Comparison of ENCODE assay signal across 1 cellular context in genomic region chr4:152634110-152634760, GRCh38.
TF ChIP-seq lines count a peak whose summit lies in the region.

No MANE protein-coding gene starts in this region.

TF ChIP-seq in HepG2, 621 proteins besides CTCF, POLR2A, EP300 and RAD21 (continued from another document):
- TF ChIP-seq RARA (CRISPR knock-in tag; IDR thresholded peaks at IDR 0.05) (peak; percentile 17; the same call in 1 of the 2 replicates), SAP130 (CRISPR knock-in tag; IDR thresholded peaks at IDR 0.05; ENCODE audit: low read depth) (0 out of 2 replicates have a peak, but pooled peaks have one; percentile 13), THAP11 (CRISPR knock-in tag; IDR thresholded peaks at IDR 0.05) (0 out of 2 replicates have a peak, but pooled peaks have one; percentile 26), PPARG (CRISPR knock-in tag; conservative IDR thresholded peaks at IDR 0.05) (no peak), BCL6 (CRISPR knock-in tag; IDR thresholded peaks at IDR 0.05) (peak; percentile 18; the same call in 1 of the 2 replicates), ATF4 (CRISPR knock-in tag; IDR thresholded peaks at IDR 0.05) (peak in 1 of 2 experiments; percentile 97; a peak in 2 of 4 replicates), ZNF709 (CRISPR knock-in tag; IDR thresholded peaks at IDR 0.05) (no peak), FOXK1 (CRISPR knock-in tag; IDR thresholded peaks at IDR 0.05; ENCODE audit: borderline replicate concordance, low read depth) (no peak), ZNF407 (CRISPR knock-in tag; IDR thresholded peaks at IDR 0.05; ENCODE audit: not compliant biosample characterization) (no peak), PRDM4 (CRISPR knock-in tag; IDR thresholded peaks at IDR 0.05; ENCODE audit: borderline replicate concordance) (no peak), ARID5B (CRISPR knock-in tag; IDR thresholded peaks at IDR 0.05) (peak; percentile 52), SOX13 (IDR thresholded peaks at IDR 0.05) (peak; percentile 71), SOX13 (CRISPR knock-in tag; conservative IDR thresholded peaks at IDR 0.05 in 1 of 2, IDR thresholded peaks at IDR 0.05 in 1 of 2) (peak in 1 of 2 experiments; percentile 96; a peak in 2 of 4 replicates), ZNF20 (CRISPR knock-in tag; IDR thresholded peaks at IDR 0.05) (no peak), SOX6 (IDR thresholded peaks at IDR 0.05) (no peak), SOX6 (CRISPR knock-in tag; IDR thresholded peaks at IDR 0.05) (peak; percentile 85), HMG20A (CRISPR knock-in tag; IDR thresholded peaks at IDR 0.05; ENCODE audit: borderline replicate concordance) (peak; percentile 48; the same call in 1 of the 2 replicates), GATAD2A (CRISPR knock-in tag; IDR thresholded peaks at IDR 0.05) (peak; percentile 17; the same call in 1 of the 2 replicates), PITX1 (CRISPR knock-in tag; IDR thresholded peaks at IDR 0.05) (no peak), CEBPB (IDR thresholded peaks at IDR 0.05; ENCODE audit: borderline replicate concordance, low read depth, low read length) (peak; percentile 81), FOXA3 (CRISPR knock-in tag; IDR thresholded peaks at IDR 0.05) (peak; percentile 31; the same call in 1 of the 2 replicates)
- TF ChIP-seq, protein P1, sequence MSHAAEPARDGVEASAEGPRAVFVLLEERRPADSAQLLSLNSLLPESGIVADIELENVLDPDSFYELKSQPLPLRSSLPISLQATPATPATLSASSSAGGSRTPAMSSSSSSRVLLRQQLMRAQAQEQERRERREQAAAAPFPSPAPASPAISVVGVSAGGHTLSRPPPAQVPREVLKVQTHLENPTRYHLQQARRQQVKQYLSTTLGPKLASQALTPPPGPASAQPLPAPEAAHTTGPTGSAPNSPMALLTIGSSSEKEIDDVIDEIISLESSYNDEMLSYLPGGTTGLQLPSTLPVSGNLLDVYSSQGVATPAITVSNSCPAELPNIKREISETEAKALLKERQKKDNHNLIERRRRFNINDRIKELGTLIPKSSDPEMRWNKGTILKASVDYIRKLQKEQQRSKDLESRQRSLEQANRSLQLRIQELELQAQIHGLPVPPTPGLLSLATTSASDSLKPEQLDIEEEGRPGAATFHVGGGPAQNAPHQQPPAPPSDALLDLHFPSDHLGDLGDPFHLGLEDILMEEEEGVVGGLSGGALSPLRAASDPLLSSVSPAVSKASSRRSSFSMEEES (CRISPR knock-in tag; IDR thresholded peaks at IDR 0.05): 0 out of 2 replicates have a peak, but pooled peaks have one; percentile 18
- TF ChIP-seq, protein P2, sequence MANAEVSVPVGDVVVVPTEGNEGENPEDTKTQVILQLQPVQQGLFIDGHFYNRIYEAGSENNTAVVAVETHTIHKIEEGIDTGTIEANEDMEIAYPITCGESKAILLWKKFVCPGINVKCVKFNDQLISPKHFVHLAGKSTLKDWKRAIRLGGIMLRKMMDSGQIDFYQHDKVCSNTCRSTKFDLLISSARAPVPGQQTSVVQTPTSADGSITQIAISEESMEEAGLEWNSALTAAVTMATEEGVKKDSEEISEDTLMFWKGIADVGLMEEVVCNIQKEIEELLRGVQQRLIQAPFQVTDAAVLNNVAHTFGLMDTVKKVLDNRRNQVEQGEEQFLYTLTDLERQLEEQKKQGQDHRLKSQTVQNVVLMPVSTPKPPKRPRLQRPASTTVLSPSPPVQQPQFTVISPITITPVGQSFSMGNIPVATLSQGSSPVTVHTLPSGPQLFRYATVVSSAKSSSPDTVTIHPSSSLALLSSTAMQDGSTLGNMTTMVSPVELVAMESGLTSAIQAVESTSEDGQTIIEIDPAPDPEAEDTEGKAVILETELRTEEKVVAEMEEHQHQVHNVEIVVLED (CRISPR knock-in tag; IDR thresholded peaks at IDR 0.05; ENCODE audit: borderline replicate concordance): no peak
